Comparison of ENCODE assay signal across 8 cellular contexts in genomic region chr3:132723024-132723462, GRCh38. TPM values are rescaled to one million over a fixed set of nuclear protein-coding genes. Genes with fewer than 3 reads are reported as not detected.
A peak's percentile ranks its signal among the peaks of the same experiment; 100 is the strongest.
DNase-seq lines count a peak whose midpoint lies in the region; ATAC-seq, FAIRE-seq and TF ChIP-seq lines count a peak whose summit lies in the region.

No MANE protein-coding gene starts in this region.

- no peaks in the 10 kb centered on the region for H3K27me3 Mint-ChIP-seq in activated CD8-positive, alpha-beta T cell treated with anti-CD3 and anti-CD28 coated beads for 36 hours

- H4K20me1 ChIP-seq in BLaER1, result peaks cover 11% of the 10 kb centered on the region; the same call in 1 of the 2 replicates

- H3K9me3 Mint-ChIP-seq in activated CD8-positive, alpha-beta T cell treated with anti-CD3 and anti-CD28 coated beads for 36 hours, result no peaks in the 10 kb centered on the region

- H3K4me3 ChIP-seq in BLaER1, result peak overlapping the region; percentile 76
- peak overlapping the region; percentile 86 for H3K4me3 ChIP-seq in iPS-18a (ENCODE audit: low read length)
- peak overlapping the region; percentile 55 to 67 (median 62) for H3K4me3 ChIP-seq in stomach

- POLR2A ChIA-PET in activated CD8-positive, alpha-beta T cell treated with anti-CD3 and anti-CD28 coated beads for 36 hours (lab: Charles Lee), result interaction anchor here (1.3 kb wide), 1 partner anchor 852 kb away, joined by 3 read pairs; no protein-coding TSS in a partner anchor

- H3K4me1 ChIP-seq in BLaER1, result peaks cover 29% of the 10 kb centered on the region
- peaks cover 11% of the 10 kb centered on the region for H3K4me1 ChIP-seq in iPS-18a (ENCODE audit: control insufficient read depth, low read depth, low read length)
- H3K4me1 ChIP-seq in stomach, result peaks cover 20 to 51% (median 34%) of the 10 kb centered on the region in 4 donors

- no peak for ATAC-seq in activated CD8-positive, alpha-beta T cell treated with anti-CD3 and anti-CD28 coated beads for 36 hours
- no peak for ATAC-seq in HG02970 (IDR thresholded peaks at IDR 0.05; ENCODE audit: low FRiP score, unreplicated experiment)

- peak overlapping the region; percentile 88 for H3K4me2 ChIP-seq in BLaER1

- peak overlapping the region; percentile 85 for H3K4me3 Mint-ChIP-seq in activated CD8-positive, alpha-beta T cell treated with anti-CD3 and anti-CD28 coated beads for 36 hours

- DNase-seq in H54 (ENCODE audit: insufficient read length, low spot score) (no peak), stomach (no peak), D341Med (ENCODE audit: low spot score) (no peak), foreskin melanocyte (no peak)
- DNase-seq in activated CD8-positive, alpha-beta T cell treated with anti-CD3 and anti-CD28 coated beads for 36 hours, result no peak

- peak; percentile 92; the same call in 1 of the 2 replicates for TF ChIP-seq POLR2A in H54 (IDR thresholded peaks at IDR 0.05; ENCODE audit: low read depth, low read length)
- no peak for TF ChIP-seq POLR2A in stomach (IDR thresholded peaks at IDR 0.05)

- intact Hi-C loops in activated CD8-positive, alpha-beta T cell treated with anti-CD3 and anti-CD28 coated beads for 36 hours (cut with micrococcal nuclease), result no loop called here
- intact Hi-C loops in stomach (cut with DNase I; ENCODE audit: low total_unique reads), result loop anchor here (10.0 kb wide), 1 partner anchor 702 kb away; no protein-coding TSS in a partner anchor

- TF ChIP-seq EP300 in stomach (IDR thresholded peaks at IDR 0.05), result no peak

- WGBS in stomach, 5 donors, result 3 to 11% (median 5%) methylated on average over 7 to 17 of the region's 17 CpGs

- peaks cover 12% of the 10 kb centered on the region for H3K36me3 ChIP-seq in BLaER1
- H3K36me3 ChIP-seq in iPS-18a (ENCODE audit: control insufficient read depth, low read depth, low read length), result no peaks in the 10 kb centered on the region
- peaks cover 0 to 8% (median 7%) of the 10 kb centered on the region in 4 donors for H3K36me3 ChIP-seq in stomach

- peaks cover 20% of the 10 kb centered on the region for H3K36me3 Mint-ChIP-seq in activated CD8-positive, alpha-beta T cell treated with anti-CD3 and anti-CD28 coated beads for 36 hours (ENCODE audit: low read depth)

- peaks cover 31% of the 10 kb centered on the region for H3K4me1 Mint-ChIP-seq in activated CD8-positive, alpha-beta T cell treated with anti-CD3 and anti-CD28 coated beads for 36 hours (ENCODE audit: low read depth)

- H3K9me3 ChIP-seq in BLaER1 (no peaks in the 10 kb centered on the region), iPS-18a (ENCODE audit: control insufficient read depth, low read depth, low read length) (no peaks in the 10 kb centered on the region), stomach (no peaks in the 10 kb centered on the region)

- CTCF ChIA-PET in activated CD8-positive, alpha-beta T cell treated with anti-CD3 and anti-CD28 coated beads for 36 hours (lab: Charles Lee), result interaction anchor here (0.8 to 1.6 kb wide), 3 partner anchors 46 to 701 kb away, joined by 3 to 8 read pairs (median 4); no protein-coding TSS in a partner anchor

- no peak for FAIRE-seq in H54 (lab: Jason Lieb, UNC)

- H3K27ac ChIP-seq in BLaER1 (peak overlapping the region; percentile 5; the same call in 1 of the 2 replicates), iPS-18a (ENCODE audit: low read length) (no peak overlapping the region), stomach (peak overlapping the region; percentile 75 to 92 (median 87))

- H3K27me3 ChIP-seq in BLaER1 (no peaks in the 10 kb centered on the region), iPS-18a (ENCODE audit: control insufficient read depth, insufficient read depth, low read length) (no peaks in the 10 kb centered on the region), stomach (no peaks in the 10 kb centered on the region)

- H3K27ac Mint-ChIP-seq in activated CD8-positive, alpha-beta T cell treated with anti-CD3 and anti-CD28 coated beads for 36 hours, result peak overlapping the region; percentile 80

- H3K9ac ChIP-seq in BLaER1, result peak overlapping the region; percentile 72
- H3K9ac ChIP-seq in iPS-18a (ENCODE audit: low read length), result peak overlapping the region; percentile 63

- no peak for TF ChIP-seq CTCF in activated CD8-positive, alpha-beta T cell treated with anti-CD3 and anti-CD28 coated beads for 36 hours (IDR thresholded peaks at IDR 0.05)
- no peak for TF ChIP-seq CTCF in stomach (IDR thresholded peaks at IDR 0.05)

RNA-seq across cellular contexts. Expression of gene NPHP3, which starts 0.8 kb away (rescaled TPM):
- total RNA-seq in activated CD8-positive, alpha-beta T cell treated with anti-CD3 and anti-CD28 coated beads for 36 hours, result 10 to 100 TPM; 14.2 to 15.9 TPM
- total RNA-seq in stomach, result 100 to 1,000 TPM in 1 of 5 donors, 10 to 100 TPM in 4; 19.3 to 213 (median 78.1) TPM
- 1 to 10 TPM; 3.9 to 5.8 (median 5.2) TPM for polyA plus RNA-seq in stomach
